ENCODE assay signal across 1 cellular context in genomic region chr15:75367913-75368688, GRCh38.
TF ChIP-seq lines count a peak whose summit lies in the region.

Gene MAN2C1 (minus strand): TSS chr15:75368607. CDS start chr15:75368583, 24 bp downstream.

TF ChIP-seq in HEK293, 187 proteins besides CTCF, POLR2A, EP300 and RAD21 (continued from another document):
- peak; percentile 87 for TF ChIP-seq ZBTB10 (tag by site-specific recombination; IDR thresholded peaks at IDR 0.05)
- peak; percentile 97 for TF ChIP-seq ZSCAN5A (tag by site-specific recombination; IDR thresholded peaks at IDR 0.05)
- peak; percentile 73; the same call in 1 of the 2 replicates for TF ChIP-seq TSHZ1 (tag by site-specific recombination; IDR thresholded peaks at IDR 0.05; ENCODE audit: borderline replicate concordance)
- TF ChIP-seq KLF1 (tag by site-specific recombination; IDR thresholded peaks at IDR 0.05): peak; percentile 87
- peak; percentile 70; the same call in 1 of the 2 replicates for TF ChIP-seq ZNF624 (tag by site-specific recombination; IDR thresholded peaks at IDR 0.05)
- peak; percentile 95 for TF ChIP-seq ZNF24 (tag by site-specific recombination; IDR thresholded peaks at IDR 0.05)
- peak; percentile 97 for TF ChIP-seq ZNF335 (tag by site-specific recombination; conservative IDR thresholded peaks at IDR 0.05)
- no peak for TF ChIP-seq TCF7L2 (IDR thresholded peaks at IDR 0.05; ENCODE audit: borderline replicate concordance, low read depth, low read length)
- TF ChIP-seq SALL2 (tag by site-specific recombination; IDR thresholded peaks at IDR 0.05; ENCODE audit: borderline replicate concordance): peak; percentile 67; the same call in 1 of the 2 replicates
- no peak for TF ChIP-seq ZNF768 (tag by site-specific recombination; IDR thresholded peaks at IDR 0.05)
- TF ChIP-seq ZNF112 (tag by site-specific recombination; IDR thresholded peaks at IDR 0.05): no peak
- peak; percentile 82; the same call in 1 of the 2 replicates for TF ChIP-seq PBX3 (CRISPR knock-in tag; IDR thresholded peaks at IDR 0.05)
- peak; percentile 91 for TF ChIP-seq ZNF146 (tag by site-specific recombination; IDR thresholded peaks at IDR 0.05)
- no peak for TF ChIP-seq ZFP3 (tag by site-specific recombination; IDR thresholded peaks at IDR 0.05; ENCODE audit: low read depth)
- no peak for TF ChIP-seq ZNF549 (tag by site-specific recombination; IDR thresholded peaks at IDR 0.05)
- TF ChIP-seq ZNF514 (tag by site-specific recombination; IDR thresholded peaks at IDR 0.05): no peak; the same call in 1 of the 2 replicates
- TF ChIP-seq MEIS1 (CRISPR knock-in tag; IDR thresholded peaks at IDR 0.05; ENCODE audit: borderline replicate concordance): no peak
- no peak for TF ChIP-seq BCL6B (tag by site-specific recombination; IDR thresholded peaks at IDR 0.05)
- TF ChIP-seq KLF10 (tag by site-specific recombination; IDR thresholded peaks at IDR 0.05): peak; percentile 88
- TF ChIP-seq ZNF362 (tag by site-specific recombination; IDR thresholded peaks at IDR 0.05): peak; percentile 20; the same call in 1 of the 2 replicates
- TF ChIP-seq ZSCAN18 (tag by site-specific recombination; IDR thresholded peaks at IDR 0.05): peak; percentile 75
- peak; percentile 91 for TF ChIP-seq OVOL3 (tag by site-specific recombination; IDR thresholded peaks at IDR 0.05)
- TF ChIP-seq ZSCAN4 (tag by site-specific recombination; IDR thresholded peaks at IDR 0.05): no peak; the same call in none of the 2 replicates
- no peak for TF ChIP-seq ZNF571 (tag by site-specific recombination; IDR thresholded peaks at IDR 0.05)
- peak; percentile 96 for TF ChIP-seq KLF9 (tag by site-specific recombination; IDR thresholded peaks at IDR 0.05; ENCODE audit: low read depth)
- peak; percentile 88 for TF ChIP-seq ZNF76 (tag by site-specific recombination; IDR thresholded peaks at IDR 0.05; ENCODE audit: borderline replicate concordance, low read depth)
- peak; percentile 43; the same call in 1 of the 2 replicates for TF ChIP-seq ZNF704 (tag by site-specific recombination; IDR thresholded peaks at IDR 0.05)
- TF ChIP-seq ZNF423 (tag by site-specific recombination; IDR thresholded peaks at IDR 0.05): 0 out of 2 replicates have a peak, but pooled peaks have one; percentile 27
- peak; percentile 97 for TF ChIP-seq HIC1 (tag by site-specific recombination; IDR thresholded peaks at IDR 0.05)
- no peak for TF ChIP-seq ZNF621 (tag by site-specific recombination; IDR thresholded peaks at IDR 0.05)
- TF ChIP-seq ZNF311 (tag by site-specific recombination; IDR thresholded peaks at IDR 0.05; ENCODE audit: borderline replicate concordance): no peak
- peak; percentile 96 for TF ChIP-seq ZBTB1 (tag by site-specific recombination; IDR thresholded peaks at IDR 0.05)
- TF ChIP-seq ZNF202 (tag by site-specific recombination; IDR thresholded peaks at IDR 0.05; ENCODE audit: borderline replicate concordance): no peak
- TF ChIP-seq ZNF658 (tag by site-specific recombination; IDR thresholded peaks at IDR 0.05): no peak
- TF ChIP-seq ZNF510 (tag by site-specific recombination; IDR thresholded peaks at IDR 0.05; ENCODE audit: insufficient replicate concordance): no peak
